ENCODE assay signal across 8 cellular contexts in genomic region chr14:74712499-74713394, GRCh38. TPM values are rescaled to one million over a fixed set of nuclear protein-coding genes. Genes with fewer than 3 reads are reported as not detected.
DNase-seq lines count a peak whose midpoint lies in the region; ATAC-seq and TF ChIP-seq lines count a peak whose summit lies in the region.

A gene with protein sequence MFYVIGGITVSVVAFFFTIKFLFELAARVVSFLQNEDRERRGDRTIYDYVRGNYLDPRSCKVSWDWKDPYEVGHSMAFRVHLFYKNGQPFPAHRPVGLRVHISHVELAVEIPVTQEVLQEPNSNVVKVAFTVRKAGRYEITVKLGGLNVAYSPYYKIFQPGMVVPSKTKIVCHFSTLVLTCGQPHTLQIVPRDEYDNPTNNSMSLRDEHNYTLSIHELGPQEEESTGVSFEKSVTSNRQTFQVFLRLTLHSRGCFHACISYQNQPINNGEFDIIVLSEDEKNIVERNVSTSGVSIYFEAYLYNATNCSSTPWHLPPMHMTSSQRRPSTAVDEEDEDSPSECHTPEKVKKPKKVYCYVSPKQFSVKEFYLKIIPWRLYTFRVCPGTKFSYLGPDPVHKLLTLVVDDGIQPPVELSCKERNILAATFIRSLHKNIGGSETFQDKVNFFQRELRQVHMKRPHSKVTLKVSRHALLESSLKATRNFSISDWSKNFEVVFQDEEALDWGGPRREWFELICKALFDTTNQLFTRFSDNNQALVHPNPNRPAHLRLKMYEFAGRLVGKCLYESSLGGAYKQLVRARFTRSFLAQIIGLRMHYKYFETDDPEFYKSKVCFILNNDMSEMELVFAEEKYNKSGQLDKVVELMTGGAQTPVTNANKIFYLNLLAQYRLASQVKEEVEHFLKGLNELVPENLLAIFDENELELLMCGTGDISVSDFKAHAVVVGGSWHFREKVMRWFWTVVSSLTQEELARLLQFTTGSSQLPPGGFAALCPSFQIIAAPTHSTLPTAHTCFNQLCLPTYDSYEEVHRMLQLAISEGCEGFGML (minus strand): TSS chr14:74713080. CDS start chr14:74685615, 27,465 bp downstream.
A gene with protein sequence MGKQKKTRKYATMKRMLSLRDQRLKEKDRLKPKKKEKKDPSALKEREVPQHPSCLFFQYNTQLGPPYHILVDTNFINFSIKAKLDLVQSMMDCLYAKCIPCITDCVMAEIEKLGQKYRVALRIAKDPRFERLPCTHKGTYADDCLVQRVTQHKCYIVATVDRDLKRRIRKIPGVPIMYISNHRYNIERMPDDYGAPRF (plus strand): TSS chr14:74713144. CDS start chr14:74713198, 54 bp downstream.

- H3K27me3 ChIP-seq in SU-DHL-6 (ENCODE audit: low read length) (no peaks in the 10 kb centered on the region), iPS-20b (ENCODE audit: insufficient read depth, low read length) (no peaks in the 10 kb centered on the region)

- H3K27me3 Mint-ChIP-seq in brain, result peaks cover 6% of the 10 kb centered on the region

- ATAC-seq in GM18508 (IDR thresholded peaks at IDR 0.05; ENCODE audit: insufficient read depth, unreplicated experiment) (peak; percentile 66), HG02973 (IDR thresholded peaks at IDR 0.05; ENCODE audit: unreplicated experiment) (peak; percentile 91)

- peaks cover 70% of the 10 kb centered on the region for H3K79me2 ChIP-seq in SU-DHL-6 (ENCODE audit: insufficient read depth, low read length)

- peak within 1 kb of the TSS; percentile 70 for H3K9ac ChIP-seq in SU-DHL-6 (ENCODE audit: low read length)
- peak within 1 kb of the TSS; percentile 89 for H3K9ac ChIP-seq in iPS-20b (ENCODE audit: low read depth, low read length)

- H3K36me3 Mint-ChIP-seq in brain, result peaks cover 16% of the 10 kb centered on the region

- no peaks in the 10 kb centered on the region for H3K9me3 Mint-ChIP-seq in brain

- H3K4me1 Mint-ChIP-seq in brain, result peaks cover 61% of the 10 kb centered on the region

- no peaks in the 10 kb centered on the region for H4K20me1 ChIP-seq in SU-DHL-6 (ENCODE audit: low read depth, low read length)

- DNase-seq in smooth muscle cell of the brain vasculature (ENCODE audit: low read depth, low spot score) (peak; percentile 67), NCI-H748 treated with DMSO at 0.1 percent for 48 hours (lab: John Stamatoyannopoulos, UW) (no peak), NCI-H446 (lab: John Stamatoyannopoulos, UW) (no peak)

- H3K36me3 ChIP-seq in SU-DHL-6 (ENCODE audit: low read length) (peaks cover 18% of the 10 kb centered on the region; the same call in 1 of the 2 replicates), iPS-20b (ENCODE audit: insufficient read depth, low read depth, low read length) (peaks cover 24% of the 10 kb centered on the region)

- H3K4me1 ChIP-seq in iPS-20b (ENCODE audit: insufficient read depth, low read length), result no peaks in the 10 kb centered on the region; the same call in 1 of the 2 replicates

- H3K4me3 ChIP-seq in SU-DHL-6 (ENCODE audit: insufficient read depth, low read length, poor library complexity, severe bottlenecking), result peak within 1 kb of the TSS; percentile 90
- peak within 1 kb of the TSS; percentile 100 for H3K4me3 ChIP-seq in iPS-20b (ENCODE audit: low read length)

- 0 out of 2 replicates have a peak, but pooled peaks cover 5% of the 10 kb centered on the region for H3F3A ChIP-seq in SU-DHL-6 (ENCODE audit: insufficient read depth)

- H3K9me3 ChIP-seq in SU-DHL-6 (ENCODE audit: insufficient read depth, low read length) (no peaks in the 10 kb centered on the region), iPS-20b (ENCODE audit: insufficient read depth, low read depth, low read length) (no peaks in the 10 kb centered on the region)

- H3K27ac Mint-ChIP-seq in brain, result peak within 1 kb of the TSS; percentile 92 to 99 (median 96)

- H3K27ac ChIP-seq in SU-DHL-6 (ENCODE audit: low read depth, low read length) (no peak within 1 kb of the TSS), iPS-20b (ENCODE audit: low read length) (peak within 1 kb of the TSS; percentile 42)

- H3K4me2 ChIP-seq in SU-DHL-6 (ENCODE audit: low read depth, low read length, poor library complexity, severe bottlenecking), result peak within 1 kb of the TSS; percentile 86

- peak within 1 kb of the TSS; percentile 29 for H2AFZ ChIP-seq in SU-DHL-6 (ENCODE audit: low read depth, low read length, severe bottlenecking)

- no peaks in the 10 kb centered on the region for H3K9me2 ChIP-seq in SU-DHL-6 (replicated peaks; ENCODE audit: insufficient read depth, low read length)

- peak within 1 kb of the TSS; percentile 93 to 100 (median 98) for H3K4me3 Mint-ChIP-seq in brain

- no peak for TF ChIP-seq CTCF in SU-DHL-6 (IDR thresholded peaks at IDR 0.05; ENCODE audit: insufficient read depth, low read length, poor library complexity, severe bottlenecking)
- TF ChIP-seq CTCF in brain (conservative IDR thresholded peaks at IDR 0.05), result no peak

RNA-seq across cellular contexts. Expression of the first gene that starts in this region (rescaled TPM):
- 25.4 TPM for polyA plus RNA-seq in brain (ENCODE audit: insufficient read depth, low read depth, low replicate concordance)

RNA-seq across cellular contexts. Expression of the second gene that starts in this region (rescaled TPM):
- 24.9 TPM for polyA plus RNA-seq in brain (ENCODE audit: insufficient read depth, low read depth, low replicate concordance)
